In genomic region chr1:46343705-46344104, GRCh38 we compare ENCODE assay signal across 19 cellular contexts. TPM values are rescaled to one million over a fixed set of nuclear protein-coding genes. Genes with fewer than 3 reads are reported as not detected.
DNase-seq lines count a peak whose midpoint lies in the region; ATAC-seq and TF ChIP-seq lines count a peak whose summit lies in the region.
"Had no signal": no experiment of that assay in that cellular context is flagged by ENCODE, and none has a peak within 500 bp of the region (broad histone marks: within the 10 kb centered on the region; RNA-seq: fewer than 3 reads in every experiment).

No MANE protein-coding gene starts in this region.

- no peak overlapping the region for H3K4me3 ChIP-seq in CD4-positive, CD25-positive, alpha-beta regulatory T cell (ENCODE audit: low read depth, low read length)
- no peak overlapping the region for H3K4me3 ChIP-seq in mesenchymal stem cell (ENCODE audit: insufficient read depth in 1 of 2, low read depth in 1 of 2, low read length in 2 of 2)
- H3K4me3 ChIP-seq: GM23248, thyroid gland had no signal

- no peaks in the 10 kb centered on the region for H3K9me3 ChIP-seq in CD4-positive, CD25-positive, alpha-beta regulatory T cell (ENCODE audit: control insufficient read depth in 2 of 2, low read length in 2 of 2)
- H3K9me3 ChIP-seq in mesenchymal stem cell (ENCODE audit: control insufficient read depth, low read length): no peaks in the 10 kb centered on the region
- H3K9me3 ChIP-seq: thyroid gland had no signal

- no peak overlapping the region for H4K8ac ChIP-seq in mesenchymal stem cell (ENCODE audit: low read length)

- no peak overlapping the region for H3K4me3 Mint-ChIP-seq in T-helper 1 cell treated with Interleukin-12 subunit alpha and Interleukin-12 subunit beta and Interleukin-4 antibody, amounts not matched to agents 30 μg/mL and 1 μg/mL, for 36 hours
- peak overlapping the region in 2 of 4 donors; percentile 45 to 94 for H3K4me3 Mint-ChIP-seq in CD4-positive, CD25-positive, alpha-beta regulatory T cell
- no peak overlapping the region for H3K4me3 Mint-ChIP-seq in activated T-helper 17 cell treated with anti-CD3 and anti-CD28 coated beads, Interleukin-2, amount 50 U/mL, for 72 hours

- H3K27me3 Mint-ChIP-seq in T-helper 1 cell treated with Interleukin-12 subunit alpha and Interleukin-12 subunit beta and Interleukin-4 antibody, amounts not matched to agents 30 μg/mL and 1 μg/mL, for 36 hours (ENCODE audit: low read depth): no peaks in the 10 kb centered on the region
- H3K27me3 Mint-ChIP-seq in CD4-positive, CD25-positive, alpha-beta regulatory T cell: no peaks in the 10 kb centered on the region
- no peaks in the 10 kb centered on the region for H3K27me3 Mint-ChIP-seq in activated T-helper 17 cell treated with anti-CD3 and anti-CD28 coated beads, Interleukin-2, amount 50 U/mL, for 72 hours

- H3K27ac Mint-ChIP-seq in T-helper 1 cell treated with Interleukin-12 subunit alpha and Interleukin-12 subunit beta and Interleukin-4 antibody, amounts not matched to agents 30 μg/mL and 1 μg/mL, for 36 hours: peak overlapping the region; percentile 47
- peak overlapping the region; percentile 54 to 99 (median 99) for H3K27ac Mint-ChIP-seq in CD4-positive, CD25-positive, alpha-beta regulatory T cell
- H3K27ac Mint-ChIP-seq in activated T-helper 17 cell treated with anti-CD3 and anti-CD28 coated beads, Interleukin-2, amount 50 U/mL, for 72 hours: peak overlapping the region; percentile 98

- H4K91ac ChIP-seq in mesenchymal stem cell (ENCODE audit: low read length): no peak overlapping the region

- H3K27me3 ChIP-seq in CD4-positive, CD25-positive, alpha-beta regulatory T cell (ENCODE audit: control insufficient read depth, insufficient read depth, low read length): no peaks in the 10 kb centered on the region
- H3K27me3 ChIP-seq in mesenchymal stem cell (ENCODE audit: control insufficient read depth in 1 of 2, insufficient read depth in 1 of 2, low read length in 2 of 2): no peaks in the 10 kb centered on the region
- H3K27me3 ChIP-seq: thyroid gland had no signal

- no peak for DNase-seq in T-helper 1 cell
- no peak for DNase-seq in CD4-positive, CD25-positive, alpha-beta regulatory T cell
- DNase-seq in mesenchymal stem cell: no peak
- no peak for DNase-seq in DMS79 (lab: John Stamatoyannopoulos, UW)
- DNase-seq: activated CD8-positive, alpha-beta memory T cell treated with anti-CD3 and anti-CD28 coated beads for 24 hours; aorta; GM23248; head of caudate nucleus; NCI-H1105 treated with DMSO at 0.1 percent for 48 hours; NCI-H2107; NCI-H524; right cardiac atrium; thyroid gland had no signal

- H3K14ac ChIP-seq in mesenchymal stem cell (ENCODE audit: low read length in 2 of 2): no peak overlapping the region

- no peaks in the 10 kb centered on the region for H3K9me3 Mint-ChIP-seq in T-helper 1 cell treated with Interleukin-12 subunit alpha and Interleukin-12 subunit beta and Interleukin-4 antibody, amounts not matched to agents 30 μg/mL and 1 μg/mL, for 36 hours
- H3K9me3 Mint-ChIP-seq in CD4-positive, CD25-positive, alpha-beta regulatory T cell: no peaks in the 10 kb centered on the region
- no peaks in the 10 kb centered on the region for H3K9me3 Mint-ChIP-seq in activated T-helper 17 cell treated with anti-CD3 and anti-CD28 coated beads, Interleukin-2, amount 50 U/mL, for 72 hours

- no peak overlapping the region for H3K4ac ChIP-seq in mesenchymal stem cell (ENCODE audit: low read depth in 1 of 2, low read length in 2 of 2)

- H2BK15ac ChIP-seq in mesenchymal stem cell (ENCODE audit: low read depth, poor library complexity, severe bottlenecking): peak overlapping the region; percentile 65

- H2AK5ac ChIP-seq in mesenchymal stem cell (ENCODE audit: low read length, severe bottlenecking): no peak overlapping the region

- H2BK12ac ChIP-seq in mesenchymal stem cell (ENCODE audit: low read length in 2 of 2): no peak overlapping the region

- peaks cover 33% of the 10 kb centered on the region for H3K79me1 ChIP-seq in mesenchymal stem cell (replicated peaks; ENCODE audit: low read length, poor library complexity, severe bottlenecking)

- WGBS in mesenchymal stem cell: 99% methylated on average over 4 of the region's 4 CpGs

- peaks cover 31% of the 10 kb centered on the region for H3K36me3 ChIP-seq in CD4-positive, CD25-positive, alpha-beta regulatory T cell (ENCODE audit: control insufficient read depth, insufficient read depth, low read length)
- peaks cover 43 to 48% of the 10 kb centered on the region in 2 experiments for H3K36me3 ChIP-seq in mesenchymal stem cell (ENCODE audit: control insufficient read depth in 1 of 2, insufficient read depth in 2 of 2, low read depth in 1 of 2, low read length in 2 of 2)

- H3K23ac ChIP-seq in mesenchymal stem cell (ENCODE audit: low read length in 2 of 2): no peak overlapping the region

- H3K4me2 ChIP-seq in mesenchymal stem cell (ENCODE audit: low read length, poor library complexity, severe bottlenecking): no peak overlapping the region

- H2BK120ac ChIP-seq in mesenchymal stem cell (ENCODE audit: low read depth, low read length): no peak overlapping the region

- H2BK5ac ChIP-seq in mesenchymal stem cell (ENCODE audit: low read depth, low read length, poor library complexity, severe bottlenecking): no peak overlapping the region

- peaks cover 37% of the 10 kb centered on the region for H3K36me3 Mint-ChIP-seq in T-helper 1 cell treated with Interleukin-12 subunit alpha and Interleukin-12 subunit beta and Interleukin-4 antibody, amounts not matched to agents 30 μg/mL and 1 μg/mL, for 36 hours (ENCODE audit: low read depth)
- H3K36me3 Mint-ChIP-seq in CD4-positive, CD25-positive, alpha-beta regulatory T cell: peaks cover 37% of the 10 kb centered on the region
- peaks cover 86% of the 10 kb centered on the region for H3K36me3 Mint-ChIP-seq in activated T-helper 17 cell treated with anti-CD3 and anti-CD28 coated beads, Interleukin-2, amount 50 U/mL, for 72 hours (ENCODE audit: low read depth)

- no peak for ATAC-seq in CD4-positive, CD25-positive, alpha-beta regulatory T cell (ENCODE audit: low read depth in 2 of 2)
- no peak for ATAC-seq in activated T-helper 17 cell treated with anti-CD3 and anti-CD28 coated beads, Interleukin-2, amount 50 U/mL, for 72 hours (replicated peaks)
- ATAC-seq in HG02763 (IDR thresholded peaks at IDR 0.05; ENCODE audit: unreplicated experiment) (no peak), SK-N-SH treated with all-trans-retinoic acid at 6 μM for 48 hours (no peak)
- ATAC-seq: right cardiac atrium, Right ventricle myocardium inferior had no signal

- no peak overlapping the region for H2AFZ ChIP-seq in mesenchymal stem cell (ENCODE audit: low read depth, low read length)
- H2AFZ ChIP-seq: GM23248 had no signal

- H3K4me1 Mint-ChIP-seq in T-helper 1 cell treated with Interleukin-12 subunit alpha and Interleukin-12 subunit beta and Interleukin-4 antibody, amounts not matched to agents 30 μg/mL and 1 μg/mL, for 36 hours (ENCODE audit: low read depth): peaks cover 40% of the 10 kb centered on the region
- H3K4me1 Mint-ChIP-seq in CD4-positive, CD25-positive, alpha-beta regulatory T cell: peaks cover 13 to 66% (median 45%) of the 10 kb centered on the region in 4 donors
- H3K4me1 Mint-ChIP-seq in activated T-helper 17 cell treated with anti-CD3 and anti-CD28 coated beads, Interleukin-2, amount 50 U/mL, for 72 hours: peaks cover 38% of the 10 kb centered on the region

- peaks cover 15% of the 10 kb centered on the region for H3K4me1 ChIP-seq in CD4-positive, CD25-positive, alpha-beta regulatory T cell (ENCODE audit: control insufficient read depth, insufficient read depth, low read length, poor library complexity, severe bottlenecking)
- peaks cover 15% of the 10 kb centered on the region for H3K4me1 ChIP-seq in mesenchymal stem cell (ENCODE audit: control insufficient read depth, insufficient read depth, low read depth, low read length)

- H3K27ac ChIP-seq in CD4-positive, CD25-positive, alpha-beta regulatory T cell (ENCODE audit: insufficient read depth, low read length, poor library complexity, severe bottlenecking): no peak overlapping the region
- H3K27ac ChIP-seq in mesenchymal stem cell (ENCODE audit: low read length, poor library complexity, severe bottlenecking): no peak overlapping the region
- H3K27ac ChIP-seq: 22Rv1, GM23248, thyroid gland had no signal

- no peak overlapping the region for H3K18ac ChIP-seq in mesenchymal stem cell (ENCODE audit: low read depth in 1 of 2, low read length in 2 of 2)

- peak overlapping the region; percentile 11 for H3K9ac ChIP-seq in mesenchymal stem cell (ENCODE audit: low read length)
- H3K9ac ChIP-seq: GM23248 had no signal

TF ChIP-seq in SK-N-SH treated with all-trans-retinoic acid at 6 μM for 48 hours, 23 proteins besides CTCF, POLR2A, EP300 and RAD21 (continues in another document):
- no peak for TF ChIP-seq ZNF70 (CRISPR knock-in tag; IDR thresholded peaks at IDR 0.05)
- no peak for TF ChIP-seq ZNF8 (CRISPR knock-in tag; IDR thresholded peaks at IDR 0.05)
- no peak for TF ChIP-seq ARNTL (CRISPR knock-in tag; IDR thresholded peaks at IDR 0.05; ENCODE audit: borderline replicate concordance, low read depth)

RNA-seq across cellular contexts. Expression of gene NSUN4, which starts 3.1 kb away (rescaled TPM):
- 33.4 TPM for total RNA-seq in CD4-positive, CD25-positive, alpha-beta regulatory T cell
- 10 to 100 TPM; 10.8 to 19.6 (median 15.7) TPM for polyA plus RNA-seq in CD4-positive, CD25-positive, alpha-beta regulatory T cell
- 10 to 100 TPM; 23.3 to 24.5 TPM for total RNA-seq in activated T-helper 17 cell treated with anti-CD3 and anti-CD28 coated beads, Interleukin-2, amount 50 U/mL, for 72 hours
- 12.0 TPM for polyA plus RNA-seq in mesenchymal stem cell (2013, experiment 1 of 2)
- polyA plus RNA-seq in mesenchymal stem cell (2013, experiment 2 of 2): 13.8 TPM

RNA-seq across cellular contexts. Expression of gene UQCRH, which starts 40.2 kb away (rescaled TPM):
- 120 TPM for total RNA-seq in CD4-positive, CD25-positive, alpha-beta regulatory T cell
- 100 to 1,000 TPM; 299 to 357 (median 342) TPM for polyA plus RNA-seq in CD4-positive, CD25-positive, alpha-beta regulatory T cell
- 100 to 1,000 TPM; 272 to 374 TPM for total RNA-seq in activated T-helper 17 cell treated with anti-CD3 and anti-CD28 coated beads, Interleukin-2, amount 50 U/mL, for 72 hours
- polyA plus RNA-seq in mesenchymal stem cell (2013, experiment 1 of 2): 399 TPM
- 420 TPM for polyA plus RNA-seq in mesenchymal stem cell (2013, experiment 2 of 2)

RNA-seq across cellular contexts. Expression of gene LRRC41, which starts 40.3 kb away (rescaled TPM):
- 35.0 TPM for total RNA-seq in CD4-positive, CD25-positive, alpha-beta regulatory T cell
- polyA plus RNA-seq in CD4-positive, CD25-positive, alpha-beta regulatory T cell: 10 to 100 TPM; 45.8 to 51.3 (median 50.7) TPM
- 10 to 100 TPM; 30.1 to 37.7 TPM for total RNA-seq in activated T-helper 17 cell treated with anti-CD3 and anti-CD28 coated beads, Interleukin-2, amount 50 U/mL, for 72 hours
- 55.2 TPM for polyA plus RNA-seq in mesenchymal stem cell (2013, experiment 1 of 2)
- polyA plus RNA-seq in mesenchymal stem cell (2013, experiment 2 of 2): 53.6 TPM

RNA-seq across cellular contexts. Expression of gene FAAH, which starts 50.4 kb away (rescaled TPM):
- 7.3 TPM for total RNA-seq in CD4-positive, CD25-positive, alpha-beta regulatory T cell
- 1 to 10 TPM in 3 of 4 donors, under 1 TPM in 1; 0.86 to 2.2 (median 1.6) TPM for polyA plus RNA-seq in CD4-positive, CD25-positive, alpha-beta regulatory T cell
- 1 to 10 TPM; 2.1 to 5.6 TPM for total RNA-seq in activated T-helper 17 cell treated with anti-CD3 and anti-CD28 coated beads, Interleukin-2, amount 50 U/mL, for 72 hours
- polyA plus RNA-seq in mesenchymal stem cell (2013, experiment 1 of 2): 0.48 TPM
- polyA plus RNA-seq in mesenchymal stem cell (2013, experiment 2 of 2): 0.58 TPM

Comparison
In these comparisons a context has a peak if more than half of its experiments do, and no peak if none do; other contexts are left out.
1. H3K27ac Mint-ChIP-seq: peak in every context shown above with its lines; median percentile 99 in CD4-positive, CD25-positive, alpha-beta regulatory T cell; 98 in activated T-helper 17 cell treated with anti-CD3 and anti-CD28 coated beads, Interleukin-2, amount 50 U/mL, for 72 hours; 47 in T-helper 1 cell treated with Interleukin-12 subunit alpha and Interleukin-12 subunit beta and Interleukin-4 antibody, amounts not matched to agents 30 μg/mL and 1 μg/mL, for 36 hours.